In genomic region chr19:17687141-17687856, GRCh38 we compare ENCODE assay signal across 11 cellular contexts. TPM values are rescaled to one million over a fixed set of nuclear protein-coding genes. Genes with fewer than 3 reads are reported as not detected.
A peak's percentile ranks its signal among the peaks of the same experiment; 100 is the strongest.
DNase-seq lines count a peak whose midpoint lies in the region; ATAC-seq, FAIRE-seq and TF ChIP-seq lines count a peak whose summit lies in the region.
"Had no signal": no experiment of that assay in that cellular context is flagged by ENCODE, and none has a peak within 500 bp of the region (broad histone marks: within the 10 kb centered on the region; RNA-seq: fewer than 3 reads in every experiment).

No MANE protein-coding gene starts in this region.

- H3K4me1 ChIP-seq in NT2/D1 (ENCODE audit: insufficient read depth, insufficient read length): peaks cover 15% of the 10 kb centered on the region
- peaks cover 3% of the 10 kb centered on the region for H3K4me1 ChIP-seq in skeletal muscle satellite cell (ENCODE audit: control insufficient read depth, insufficient read depth, low read length)

- no peak for TF ChIP-seq CTCF in fibroblast of the aortic adventitia (IDR thresholded peaks at IDR 0.05; ENCODE audit: insufficient read depth, low read length)

- no peak for FAIRE-seq in HTR-8/SVneo (lab: Jason Lieb, UNC)
- FAIRE-seq: GM12878 had no signal

- no peaks in the 10 kb centered on the region for H3K36me3 ChIP-seq in NT2/D1 (ENCODE audit: insufficient read depth, insufficient read length, low read length)
- no peaks in the 10 kb centered on the region for H3K36me3 ChIP-seq in skeletal muscle satellite cell (ENCODE audit: insufficient read depth, low read length)
- H3K36me3 ChIP-seq: esophagus squamous epithelium, lower lobe of right lung had no signal

- no peak for ATAC-seq in GM19351 (IDR thresholded peaks at IDR 0.05; ENCODE audit: unreplicated experiment)

- no peaks in the 10 kb centered on the region for H3K9me3 ChIP-seq in NT2/D1 (ENCODE audit: insufficient read depth, low read length)
- no peaks in the 10 kb centered on the region for H3K9me3 ChIP-seq in skeletal muscle satellite cell (replicated peaks; ENCODE audit: low read length)
- H3K9me3 ChIP-seq: esophagus squamous epithelium, lower lobe of right lung had no signal

- peak overlapping the region; percentile 91 for H3K9ac ChIP-seq in NT2/D1 (ENCODE audit: insufficient read length, low read depth)
- no peak overlapping the region for H3K9ac ChIP-seq in skeletal muscle satellite cell (ENCODE audit: low read depth, low read length)

- DNase-seq in NCI-H82 (lab: John Stamatoyannopoulos, UW) (peak; percentile 74), NCI-H82 treated with DMSO at 0.1 percent for 48 hours (lab: John Stamatoyannopoulos, UW; ENCODE audit: unreplicated experiment) (no peak), NT2/D1 (ENCODE audit: low read depth, low spot score) (no peak), fibroblast of the aortic adventitia (ENCODE audit: low read depth) (no peak), HTR-8/SVneo (ENCODE audit: insufficient read length, low spot score) (no peak)
- no peak for DNase-seq in stimulated activated CD4-positive, alpha-beta T cell treated with anti-CD3 and anti-CD28 coated beads, Interleukin-4, amount 100 ng/mL, for 1 hour
- DNase-seq: esophagus squamous epithelium, lower lobe of right lung had no signal

- H3K4me3 ChIP-seq in NT2/D1 (ENCODE audit: insufficient read length, low read depth) (peak overlapping the region; percentile 87), fibroblast of the aortic adventitia (ENCODE audit: low read depth, low read length) (peak overlapping the region; percentile 53), skeletal muscle satellite cell (ENCODE audit: low read length) (no peak overlapping the region)
- H3K4me3 ChIP-seq: GM12878 had no signal

- no peaks in the 10 kb centered on the region for H3K27me3 ChIP-seq in NT2/D1 (ENCODE audit: insufficient read depth, insufficient read length)
- H3K27me3 ChIP-seq in skeletal muscle satellite cell (ENCODE audit: control insufficient read depth, insufficient read depth, low read length): peaks cover 50% of the 10 kb centered on the region

- H3K4me2 ChIP-seq in skeletal muscle satellite cell (ENCODE audit: low read length): peak overlapping the region; percentile 44

RNA-seq across cellular contexts. Expression of gene UNC13A, which starts 0.9 kb away (rescaled TPM):
- total RNA-seq in fibroblast of the aortic adventitia (ENCODE audit: low replicate concordance): 0.27 and 0.49 TPM in 2 replicates
- total RNA-seq in skeletal muscle satellite cell (2012; rRNA removed): 0.22 and 1.3 TPM in 2 replicates

RNA-seq across cellular contexts. Expression of gene MAP1S, which starts 32.0 kb away (rescaled TPM):
- total RNA-seq in fibroblast of the aortic adventitia (ENCODE audit: low replicate concordance): 14.1 and 19.3 TPM in 2 replicates
- total RNA-seq in skeletal muscle satellite cell (2012; rRNA removed): 20.3 and 31.2 TPM in 2 replicates
